21 cellular contexts compared by ENCODE assay signal in the genomic region with DNA sequence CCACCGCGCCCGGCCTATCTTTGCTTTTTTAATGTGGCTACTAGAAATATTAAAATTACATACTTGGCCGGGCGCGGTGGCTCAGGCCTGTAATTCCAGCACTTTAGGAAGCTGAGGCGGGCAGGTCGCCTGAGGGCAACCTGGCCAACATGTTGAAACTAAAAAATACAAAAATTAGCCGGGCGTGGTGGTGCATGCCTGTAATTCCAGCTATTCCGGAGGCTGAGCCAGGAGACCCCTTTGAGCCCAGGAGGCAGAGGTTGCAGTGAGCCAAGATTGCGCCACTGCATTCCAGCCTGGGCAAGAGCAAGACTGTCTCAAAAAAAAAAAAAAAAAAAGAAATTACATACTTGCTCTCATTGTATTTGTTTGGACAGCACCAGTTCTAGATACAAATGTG. TPM values are rescaled to one million over a fixed set of nuclear protein-coding genes. Genes with fewer than 3 reads are reported as not detected.
DNase-seq lines count a peak whose midpoint lies in the region; FAIRE-seq and TF ChIP-seq lines count a peak whose summit lies in the region.
"Had no signal": no experiment of that assay in that cellular context is flagged by ENCODE, and none has a peak within 500 bp of the region (broad histone marks: within the 10 kb centered on the region; RNA-seq: fewer than 3 reads in every experiment).

No MANE protein-coding gene starts in this region.

- 84% methylated on average over 12 of the region's 12 CpGs; no CpG with 5 or more reads in 1 of the 2 experiments for WGBS in H1 (ENCODE audit: extremely low coverage in 1 of 2, insufficient coverage in 1 of 2, insufficient read length in 1 of 2, insufficient replicate concordance in 2 of 2, low coverage in 1 of 2, low lambda C conversion rate in 2 of 2, missing lambda C conversion rate in 1 of 2), 2 experiments

- 0 out of 2 replicates have a peak overlapping the region, but pooled peaks have one; percentile 27 for H2BK12ac ChIP-seq in H1 (ENCODE audit: low read depth, low read length)

- no peaks in the 10 kb centered on the region for H3K23me2 ChIP-seq in H1 (ENCODE audit: low read depth, low read length)

- no peak overlapping the region for H2AFZ ChIP-seq in H1 (ENCODE audit: low read length)
- H2AFZ ChIP-seq in keratinocyte (ENCODE audit: control insufficient read depth, low read length) = no peak overlapping the region

- no peak for TF ChIP-seq POLR2A in H1 (IDR thresholded peaks at IDR 0.05; ENCODE audit: control extremely low read depth in 1 of 2, low read depth in 2 of 2, low read length in 2 of 2)

- POLR2A ChIA-PET in H1 (lab: Charles Lee; ENCODE audit: partially characterized antibody) = interaction anchor here (1.3 to 2.9 kb wide), 4 partner anchors 12 to 172 kb away, joined by 4 to 14 read pairs (median 8); no protein-coding TSS in a partner anchor

- H2AK5ac ChIP-seq in H1 (ENCODE audit: low read depth, low read length) = no peak overlapping the region

- dilution Hi-C loops in keratinocyte (cut with MboI; ENCODE audit: extremely low pct_ligation_motif_present, low sequenced_read_pairs) = no loop called here

- H4K8ac ChIP-seq in H1 (ENCODE audit: extremely low read depth, insufficient read depth, low read length) = no peak overlapping the region

- H3K79me1 ChIP-seq in H1 (ENCODE audit: low read depth, low read length) = no peaks in the 10 kb centered on the region

- H3K4me2 ChIP-seq in H1 (ENCODE audit: insufficient read depth in 1 of 2, low read depth in 2 of 2, low read length in 2 of 2) (no peak overlapping the region), keratinocyte (ENCODE audit: control insufficient read depth, extremely low read depth, insufficient read depth, low read depth, low read length) (peak overlapping the region; percentile 37)

- H3K4me1 ChIP-seq in H1 (replicated peaks in 1 of 4; ENCODE audit: control insufficient read depth in 3 of 4, insufficient read depth in 4 of 4, low read length in 3 of 4) (peaks cover 4 to 28% (median 20%) of the 10 kb centered on the region in 4 experiments), keratinocyte (ENCODE audit: control insufficient read depth, extremely low read depth, insufficient read depth, low read length) (peaks cover 3% of the 10 kb centered on the region)
- H3K4me1 ChIP-seq: BE2C had no signal

- H3K9me3 ChIP-seq in H1 (ENCODE audit: insufficient read depth in 2 of 2, low read depth in 1 of 2, low read length in 1 of 2) (no peaks in the 10 kb centered on the region), keratinocyte (ENCODE audit: control insufficient read depth, low read depth, low read length) (peaks cover 10% of the 10 kb centered on the region)
- H3K9me3 ChIP-seq: BE2C had no signal

- H3K4me3 ChIP-seq in H1 (ENCODE audit: extremely low read depth in 1 of 4, insufficient read depth in 2 of 4, low read depth in 3 of 4, low read length in 4 of 4) (no peak overlapping the region), keratinocyte (ENCODE audit: control insufficient read depth in 2 of 3, extremely low read depth in 1 of 3, insufficient read depth in 2 of 3, low read depth in 1 of 3, low read length in 3 of 3) (no peak overlapping the region)
- H3K4me3 ChIP-seq: GM12878 had no signal

- H3K79me2 ChIP-seq in H1 (ENCODE audit: control insufficient read depth in 1 of 2, insufficient read depth in 2 of 2, low read length in 2 of 2) = no peaks in the 10 kb centered on the region
- no peaks in the 10 kb centered on the region for H3K79me2 ChIP-seq in keratinocyte (ENCODE audit: control insufficient read depth, insufficient read depth, low read length)

- H3K36me3 ChIP-seq in H1 (ENCODE audit: control insufficient read depth in 2 of 4, insufficient read depth in 4 of 4, low read length in 3 of 4) (no peaks in the 10 kb centered on the region), keratinocyte (ENCODE audit: control insufficient read depth in 2 of 2, extremely low read depth in 1 of 2, insufficient read depth in 2 of 2, low read length in 2 of 2) (no peaks in the 10 kb centered on the region)
- H3K36me3 ChIP-seq: BE2C had no signal

- no peak overlapping the region for H3K14ac ChIP-seq in H1 (ENCODE audit: insufficient read length)

- H3K56ac ChIP-seq in H1 (replicated peaks; ENCODE audit: insufficient read length, low read depth, low read length) = no peak overlapping the region

- CTCF ChIA-PET in H1 (lab: Charles Lee; ENCODE audit: partially characterized antibody) = interaction anchor here (0.6 to 6.1 kb wide), 4 partner anchors 33 to 149 kb away, joined by 3 to 52 read pairs (median 3); no protein-coding TSS in a partner anchor

- no peak overlapping the region for H2BK120ac ChIP-seq in H1 (replicated peaks; ENCODE audit: low read depth, low read length)

- TF ChIP-seq RAD21 in Ishikawa (IDR thresholded peaks at IDR 0.05; ENCODE audit: low read depth) (no peak), H1 (IDR thresholded peaks at IDR 0.05 in 1 of 2, conservative IDR thresholded peaks at IDR 0.05 in 1 of 2; ENCODE audit: low read depth in 2 of 2, low read length in 2 of 2) (no peak)

- peak overlapping the region; percentile 90; the same call in 1 of the 2 replicates for H2BK5ac ChIP-seq in H1 (ENCODE audit: low read depth, low read length)

- H3K27me3 ChIP-seq in H1 (replicated peaks in 1 of 4; ENCODE audit: control insufficient read depth in 3 of 4, extremely low read depth in 1 of 4, insufficient read depth in 3 of 4, low read length in 3 of 4) (no peaks in the 10 kb centered on the region), keratinocyte (ENCODE audit: control insufficient read depth, extremely low read depth, insufficient read depth, low read length) (no peaks in the 10 kb centered on the region)
- H3K27me3 ChIP-seq: BE2C had no signal

- no peak overlapping the region for H3K4ac ChIP-seq in H1 (replicated peaks; ENCODE audit: insufficient read length, low read depth, low read length)

- peak overlapping the region; percentile 47; the same call in 1 of the 2 replicates for H3K27ac ChIP-seq in H1 (ENCODE audit: low read depth, low read length)
- no peak overlapping the region for H3K27ac ChIP-seq in keratinocyte (ENCODE audit: control insufficient read depth, insufficient read depth, low read length)

- no peak overlapping the region for H3K9ac ChIP-seq in H1 (replicated peaks in 1 of 4; ENCODE audit: extremely low read depth in 1 of 4, low read depth in 3 of 4, low read length in 3 of 4)
- H3K9ac ChIP-seq in keratinocyte (ENCODE audit: control insufficient read depth, extremely low read depth, insufficient read depth, low read length) = no peak overlapping the region

- no peak overlapping the region for H4K91ac ChIP-seq in H1 (replicated peaks; ENCODE audit: insufficient read length, low read length)

- H4K5ac ChIP-seq in H1 (ENCODE audit: insufficient read length, low read depth, low read length) = peak overlapping the region; percentile 44

- H3K23ac ChIP-seq in H1 (ENCODE audit: insufficient read length) = no peak overlapping the region

- DNase-seq in ELF-1 (ENCODE audit: low read depth, low spot score) (peak; percentile 68), H1 (ENCODE audit: low read depth in 1 of 2, low spot score in 2 of 2) (no peak), keratinocyte (ENCODE audit: low read depth, low spot score) (peak; percentile 75), HuH-7.5 (ENCODE audit: low spot score) (no peak), COR-L47 (lab: John Stamatoyannopoulos, UW) (no peak)
- DNase-seq in stimulated activated naive CD4-positive, alpha-beta T cell treated with Interleukin-2 at 50 U/mL for 16 hours (lab: John Stamatoyannopoulos, UW) = no peak
- DNase-seq in activated CD4-positive, alpha-beta T cell treated with anti-CD3 and anti-CD28 coated beads, Interleukin-2, amount 50 U/mL, for 4 hours = no peak
- DNase-seq: BE2C; Calu3; CD4-positive, alpha-beta T cell; NCI-H1105 treated with DMSO at 0.1 percent for 48 hours; NCI-H1694; SIG-M5 had no signal

- H2BK15ac ChIP-seq in H1 (ENCODE audit: low read length) = no peak overlapping the region

- no peaks in the 10 kb centered on the region for H4K20me1 ChIP-seq in H1 (replicated peaks in 1 of 2; ENCODE audit: control insufficient read depth in 1 of 2, insufficient read depth in 2 of 2, low read length in 2 of 2)
- no peaks in the 10 kb centered on the region for H4K20me1 ChIP-seq in keratinocyte (ENCODE audit: control insufficient read depth, extremely low read depth, insufficient read depth, low read length)

- no peak overlapping the region; the same call in 1 of the 2 replicates for H3K18ac ChIP-seq in H1 (ENCODE audit: extremely low read depth, low read length)

- H3K9me1 ChIP-seq in keratinocyte (ENCODE audit: control insufficient read depth, extremely low read depth, insufficient read depth, low read length) = no peaks in the 10 kb centered on the region

- TF ChIP-seq CTCF in H1 (IDR thresholded peaks at IDR 0.05; ENCODE audit: control extremely low read depth in 1 of 3, insufficient read depth in 1 of 3, low read depth in 1 of 3, low read length in 3 of 3) (no peak), keratinocyte (optimal IDR thresholded peaks at IDR 0.05 in 1 of 3, IDR thresholded peaks at IDR 0.05 in 1 of 3, conservative IDR thresholded peaks at IDR 0.05 in 1 of 3; ENCODE audit: extremely low read depth in 1 of 3, insufficient read depth in 2 of 3, low read length in 3 of 3) (no peak)

- FAIRE-seq in H1 (lab: Jason Lieb, UNC) = no peak
- no peak for FAIRE-seq in keratinocyte (lab: Jason Lieb, UNC)
- FAIRE-seq: A204.1, GM12878 had no signal

- H2BK20ac ChIP-seq in H1 (ENCODE audit: low read length) = peak overlapping the region; percentile 43; the same call in 1 of the 2 replicates

- TF ChIP-seq EP300 in Ishikawa (IDR thresholded peaks at IDR 0.05; ENCODE audit: borderline replicate concordance) = no peak
- no peak for TF ChIP-seq EP300 in H1 (IDR thresholded peaks at IDR 0.05; ENCODE audit: borderline replicate concordance in 1 of 2, low read depth in 2 of 2, low read length in 2 of 2)

RNA-seq across cellular contexts. Expression of a gene that starts 34.8 kb away (rescaled TPM):
- total RNA-seq in H1 (2021; fragmentation: NEBNext Ultra II Directional; extraction: Animal tissue kit (Norgen Biotek cat#: 25700)) = not detected in 2 replicates
- polyA plus RNA-seq in H1 (2011; rRNA removed) (not detected in 2 replicates), keratinocyte (not detected in 3 replicates)
- polyA plus RNA-seq in H1 (2011; cell fraction: cytosol; rRNA removed) = not detected
- polyA plus RNA-seq in H1 (2011; cell fraction: nucleus; rRNA removed) = not detected
- polyA plus RNA-seq in H1 (2012, experiment 1 of 2) = not detected in 4 replicates
- polyA plus RNA-seq in H1 (2012, experiment 2 of 2) = not detected
- polyA plus RNA-seq in H1 (2013, experiment 1 of 2) = 0.10 TPM
- not detected for polyA plus RNA-seq in H1 (2013, experiment 2 of 2)
- polyA minus RNA-seq in H1 (2011; rRNA and poly(A)+ RNA removed) = not detected in 2 replicates
- polyA minus RNA-seq in H1 (2011; cell fraction: cytosol; rRNA and poly(A)+ RNA removed) = not detected
- not detected for polyA minus RNA-seq in H1 (2011; cell fraction: nucleus; rRNA and poly(A)+ RNA removed)
- not detected for polyA plus RNA-seq in keratinocyte (2011; ENCODE audit: low read depth)
- not detected in 2 replicates for polyA plus RNA-seq in keratinocyte (2011; cell fraction: cytosol; rRNA removed)
- not detected in 2 replicates for polyA plus RNA-seq in keratinocyte (2011; cell fraction: nucleus; rRNA removed)
- polyA plus RNA-seq in keratinocyte (2012; ENCODE audit: low replicate concordance) = not detected in 2 replicates
- polyA minus RNA-seq in keratinocyte = not detected in 3 replicates
- not detected for polyA minus RNA-seq in keratinocyte (2011; cell fraction: cytosol; rRNA and poly(A)+ RNA removed)
- not detected in 2 replicates for polyA minus RNA-seq in keratinocyte (2011; cell fraction: nucleus; rRNA and poly(A)+ RNA removed)
- total RNA-seq: Calu3; CD4-positive, alpha-beta T cell; GM12878; H4; LHCN-M2; NCI-H460; OCI-LY7; RPMI7951 had no signal
- polyA plus RNA-seq: GM12878 had no signal

RNA-seq across cellular contexts. Expression of a gene that starts 59.1 kb away (rescaled TPM):
- total RNA-seq in H1 (2021; fragmentation: NEBNext Ultra II Directional; extraction: Animal tissue kit (Norgen Biotek cat#: 25700)) = 36.7 and 44.1 TPM in 2 replicates
- polyA plus RNA-seq in H1 (2011; rRNA removed) = 30.0 and 43.7 TPM in 2 replicates
- 62.0 TPM for polyA plus RNA-seq in H1 (2011; cell fraction: cytosol; rRNA removed)
- polyA plus RNA-seq in H1 (2011; cell fraction: nucleus; rRNA removed) = 81.9 TPM
- polyA plus RNA-seq in H1 (2012, experiment 1 of 2) = 39.8 to 55.6 TPM (median 46.6 TPM) in 4 replicates
- 4.6 TPM for polyA plus RNA-seq in H1 (2012, experiment 2 of 2)
- polyA plus RNA-seq in H1 (2013, experiment 1 of 2) = 30.5 TPM
- polyA plus RNA-seq in H1 (2013, experiment 2 of 2) = 26.8 TPM
- polyA minus RNA-seq in H1 (2011; rRNA and poly(A)+ RNA removed) = 34.3 and 35.5 TPM in 2 replicates
- 22.2 TPM for polyA minus RNA-seq in H1 (2011; cell fraction: cytosol; rRNA and poly(A)+ RNA removed)
- polyA minus RNA-seq in H1 (2011; cell fraction: nucleus; rRNA and poly(A)+ RNA removed) = 48.1 TPM
- 3.6 to 5.1 TPM (median 4.5 TPM) in 3 replicates for polyA plus RNA-seq in keratinocyte
- 4.5 TPM for polyA plus RNA-seq in keratinocyte (2011; ENCODE audit: low read depth)
- 1.4 and 1.8 TPM in 2 replicates for polyA plus RNA-seq in keratinocyte (2011; cell fraction: cytosol; rRNA removed)
- 17.0 and 20.2 TPM in 2 replicates for polyA plus RNA-seq in keratinocyte (2011; cell fraction: nucleus; rRNA removed)
- 2.9 and 5.3 TPM in 2 replicates for polyA plus RNA-seq in keratinocyte (2012; ENCODE audit: low replicate concordance)
- 0.95 to 9.8 TPM (median 4.2 TPM) in 3 replicates for polyA minus RNA-seq in keratinocyte
- polyA minus RNA-seq in keratinocyte (2011; cell fraction: cytosol; rRNA and poly(A)+ RNA removed) = 7.5 TPM
- polyA minus RNA-seq in keratinocyte (2011; cell fraction: nucleus; rRNA and poly(A)+ RNA removed) = 5.9 and 8.8 TPM in 2 replicates

Comparison
In these comparisons a context has a peak if more than half of its experiments do, and no peak if none do; other contexts are left out.
1. DNase-seq: peak in ELF-1 (single experiment) and keratinocyte (single experiment); none in H1 (0 of 2), stimulated activated naive CD4-positive, alpha-beta T cell treated with Interleukin-2 at 50 U/mL for 16 hours (single experiment), HuH-7.5 (single experiment), COR-L47 (single experiment) and activated CD4-positive, alpha-beta T cell treated with anti-CD3 and anti-CD28 coated beads, Interleukin-2, amount 50 U/mL, for 4 hours (0 of 2).